Comparison of ENCODE assay signal across 1 cellular context in genomic region chr5:55227738-55228430, GRCh38.
TF ChIP-seq lines count a peak whose summit lies in the region.

No MANE protein-coding gene starts in this region.

TF ChIP-seq in HEK293, 187 proteins besides CTCF, POLR2A, EP300 and RAD21 (continued from another document):
- TF ChIP-seq ZSCAN18 (tag by site-specific recombination; IDR thresholded peaks at IDR 0.05) (no peak), ATF2 (tag by site-specific recombination; IDR thresholded peaks at IDR 0.05; ENCODE audit: low read depth) (no peak), ZNF561 (tag by site-specific recombination; IDR thresholded peaks at IDR 0.05; ENCODE audit: borderline replicate concordance) (0 out of 2 replicates have a peak, but pooled peaks have one; percentile 10)
